Comparison of ENCODE assay signal across 19 cellular contexts in the genomic region with DNA sequence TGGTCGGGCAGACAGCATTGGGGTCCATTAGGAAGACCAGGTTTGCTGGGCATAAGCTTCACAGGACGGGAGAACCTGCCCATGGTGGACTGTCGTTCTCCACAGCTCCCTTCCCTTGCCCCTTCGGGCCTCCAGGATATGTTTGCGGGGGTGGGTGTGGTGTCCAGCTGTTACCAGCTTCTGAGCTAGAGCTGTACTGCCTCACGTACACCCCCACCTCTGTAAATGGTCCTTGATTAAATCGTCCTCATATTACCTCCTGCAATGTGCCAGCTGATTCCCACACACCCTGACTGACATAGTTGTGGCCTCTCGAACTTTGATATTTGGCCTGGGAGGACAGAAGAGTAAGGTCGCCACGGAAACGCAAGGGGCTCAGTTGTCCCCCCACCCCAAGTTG. TPM values are rescaled to one million over a fixed set of nuclear protein-coding genes. Genes with fewer than 3 reads are reported as not detected.
"Had no signal": no experiment of that assay in that cellular context is flagged by ENCODE, and none has a peak within 500 bp of the region (broad histone marks: within the 10 kb centered on the region; RNA-seq: fewer than 3 reads in every experiment).

No MANE protein-coding gene starts in this region.

- ATAC-seq: activated naive CD8-positive, alpha-beta T cell treated with anti-CD3 and anti-CD28 coated beads, Interleukin-2, amount 50 U/mL, for 24 hours; gastroesophageal sphincter had no signal

- H3K27me3 ChIP-seq: ascending aorta, cardiac muscle cell, gastroesophageal sphincter, heart right ventricle, ovary, suprapubic skin, upper lobe of left lung had no signal

- H3K4me3 Mint-ChIP-seq: activated CD4-positive, alpha-beta T cell treated with anti-CD3 and anti-CD28 coated beads, Interleukin-2, amount 10 ng/mL, durations not matched to agents 7 days and 5 days; activated naive CD8-positive, alpha-beta T cell treated with anti-CD3 and anti-CD28 coated beads, Interleukin-2, amount 50 U/mL, for 24 hours; T-helper 2 cell treated with Interferon-gamma antibody and Interleukin-4, amounts not matched to agents 5 μg/mL and 100 μg/mL, for 36 hours had no signal

- H3K4me3 ChIP-seq: ascending aorta, cardiac muscle cell, gastroesophageal sphincter, heart right ventricle, left ventricle myocardium inferior, ovary, suprapubic skin, upper lobe of left lung had no signal

- H3K27ac Mint-ChIP-seq: activated CD4-positive, alpha-beta T cell treated with anti-CD3 and anti-CD28 coated beads, Interleukin-2, amount 10 ng/mL, durations not matched to agents 7 days and 5 days; activated naive CD8-positive, alpha-beta T cell treated with anti-CD3 and anti-CD28 coated beads, Interleukin-2, amount 50 U/mL, for 24 hours; T-helper 2 cell treated with Interferon-gamma antibody and Interleukin-4, amounts not matched to agents 5 μg/mL and 100 μg/mL, for 36 hours had no signal

- H3K9me3 Mint-ChIP-seq: activated CD4-positive, alpha-beta T cell treated with anti-CD3 and anti-CD28 coated beads, Interleukin-2, amount 10 ng/mL, durations not matched to agents 7 days and 5 days; activated naive CD8-positive, alpha-beta T cell treated with anti-CD3 and anti-CD28 coated beads, Interleukin-2, amount 50 U/mL, for 24 hours; T-helper 2 cell treated with Interferon-gamma antibody and Interleukin-4, amounts not matched to agents 5 μg/mL and 100 μg/mL, for 36 hours had no signal

- H3K27me3 Mint-ChIP-seq: activated CD4-positive, alpha-beta T cell treated with anti-CD3 and anti-CD28 coated beads, Interleukin-2, amount 10 ng/mL, durations not matched to agents 7 days and 5 days; activated naive CD8-positive, alpha-beta T cell treated with anti-CD3 and anti-CD28 coated beads, Interleukin-2, amount 50 U/mL, for 24 hours had no signal

- H3K4me1 ChIP-seq: ascending aorta, heart right ventricle, left ventricle myocardium inferior had no signal

- H3K4me1 Mint-ChIP-seq: activated CD4-positive, alpha-beta T cell treated with anti-CD3 and anti-CD28 coated beads, Interleukin-2, amount 10 ng/mL, durations not matched to agents 7 days and 5 days; activated naive CD8-positive, alpha-beta T cell treated with anti-CD3 and anti-CD28 coated beads, Interleukin-2, amount 50 U/mL, for 24 hours had no signal

- H3K9me3 ChIP-seq: ascending aorta, heart right ventricle, left ventricle myocardium inferior, ovary, suprapubic skin, upper lobe of left lung had no signal

- DNase-seq: activated CD4-positive, alpha-beta T cell treated with anti-CD3 and anti-CD28 coated beads, Interleukin-2, amount 10 ng/mL, durations not matched to agents 7 days and 5 days; activated CD4-positive, CD25-positive, alpha-beta regulatory T cell; activated naive CD4-positive, alpha-beta T cell treated with Interleukin-2 at 50 U/mL for 16 hours; activated naive CD8-positive, alpha-beta T cell treated with anti-CD3 and anti-CD28 coated beads, Interleukin-2, amount 50 U/mL, for 24 hours; activated T-cell treated with anti-CD3 and anti-CD28 coated beads for 4 hours; mesendoderm; small intestine; stimulated activated CD4-positive, alpha-beta T cell treated with anti-CD3 and anti-CD28 coated beads, Interleukin-4, amount 100 ng/mL, for 4 hours; stimulated activated CD8-positive, alpha-beta memory T cell treated with anti-CD3 and anti-CD28 coated beads, Interleukin-4, amount 100 ng/mL, for 48 hours; stimulated activated naive CD4-positive, alpha-beta T cell treated with Interleukin-2 at 50 U/mL for 16 hours; upper lobe of left lung had no signal

- H3K27ac ChIP-seq: ascending aorta, cardiac muscle cell, heart right ventricle, left ventricle myocardium inferior, suprapubic skin had no signal

- H3K36me3 ChIP-seq: cardiac muscle cell, heart right ventricle, left ventricle myocardium inferior, ovary, upper lobe of left lung had no signal

RNA-seq across cellular contexts. Expression of a gene that starts 22.3 kb away (rescaled TPM):
- total RNA-seq: ascending aorta, left ventricle myocardium inferior had no signal
